ENCODE assay signal across 11 cellular contexts in genomic region chr1:6053206-6053546, GRCh38. TPM values are rescaled to one million over a fixed set of nuclear protein-coding genes. Genes with fewer than 3 reads are reported as not detected.
DNase-seq lines count a peak whose midpoint lies in the region; ATAC-seq and TF ChIP-seq lines count a peak whose summit lies in the region.
"Had no signal": no experiment of that assay in that cellular context is flagged by ENCODE, and none has a peak within 500 bp of the region (broad histone marks: within the 10 kb centered on the region; RNA-seq: fewer than 3 reads in every experiment).

No MANE protein-coding gene starts in this region.

- intact Hi-C loops in PC-9 (cut with micrococcal nuclease; ENCODE audit: unreplicated experiment): loop anchor here (1.0 to 10.0 kb wide), 3 partner anchors 129 to 352 kb away; partner anchors contain the start of gene CHD5
- intact Hi-C loops in dendritic cell treated with granulocyte-macrophage colony-stimulating factor and Interleukin-4, amounts not matched to agents 40 ng/mL and 50 ng/mL, for 4 days (cut with micrococcal nuclease): loop anchor here (5.0 to 10.0 kb wide), 2 partner anchors 132 to 194 kb away; partner anchors contain the start of gene CHD5

- H3K4me3 ChIP-seq in PC-9: no peak overlapping the region
- H3K4me3 ChIP-seq: HAP-1 had no signal

- H3F3A ChIP-seq in PC-9 (ENCODE audit: insufficient read depth, low read depth): peaks cover 3% of the 10 kb centered on the region; the same call in 1 of the 2 replicates

- H3K27me3 ChIP-seq in PC-9 (ENCODE audit: insufficient read depth, low read depth): no peaks in the 10 kb centered on the region

- no peak overlapping the region for H2AFZ ChIP-seq in PC-9

- H3K79me2 ChIP-seq in PC-9 (ENCODE audit: low read depth): no peaks in the 10 kb centered on the region

- no peak for ATAC-seq in activated naive CD4-positive, alpha-beta T cell treated with anti-CD3 and anti-CD28 coated beads, Interleukin-2, amount 50 U/mL, for 72 hours
- ATAC-seq in stimulated activated effector memory CD8-positive, alpha-beta T cell treated with anti-CD3 and anti-CD28 coated beads, Interleukin-12 subunit alpha, Interleukin-12 subunit beta, amount 100 ng/mL, for 72 hours: no peak

- POLR2A ChIA-PET in PC-9 (lab: Charles Lee; ENCODE audit: unreplicated experiment): no interaction called here

- H3K9me3 ChIP-seq in PC-9 (ENCODE audit: insufficient read depth, low read depth): no peaks in the 10 kb centered on the region
- H3K9me3 ChIP-seq: HAP-1 had no signal

- no peaks in the 10 kb centered on the region for H3K9me2 ChIP-seq in PC-9 (ENCODE audit: insufficient read depth)

- 0 out of 2 replicates have a peak, but pooled peaks cover 4% of the 10 kb centered on the region for H4K20me1 ChIP-seq in PC-9 (ENCODE audit: insufficient read depth)

- H3K27ac Mint-ChIP-seq in activated naive CD4-positive, alpha-beta T cell treated with anti-CD3 and anti-CD28 coated beads, Interleukin-2, amount 50 U/mL, for 72 hours: peak overlapping the region; percentile 26 to 81
- H3K27ac Mint-ChIP-seq in dendritic cell treated with granulocyte-macrophage colony-stimulating factor and Interleukin-4, amounts not matched to agents 40 ng/mL and 50 ng/mL, for 4 days: peak overlapping the region; percentile 30
- peak overlapping the region; percentile 43 for H3K27ac Mint-ChIP-seq in stimulated activated effector memory CD8-positive, alpha-beta T cell treated with anti-CD3 and anti-CD28 coated beads, Interleukin-12 subunit alpha, Interleukin-12 subunit beta, amount 100 ng/mL, for 72 hours
- H3K27ac Mint-ChIP-seq in activated naive CD8-positive, alpha-beta T cell treated with anti-CD3 and anti-CD28 coated beads for 36 hours: no peak overlapping the region

- CTCF ChIA-PET in PC-9 (lab: Charles Lee): no interaction called here

- H3K27ac ChIP-seq in PC-9: no peak overlapping the region

- 0 out of 2 replicates have a peak, but pooled peaks have one; percentile 11 for TF ChIP-seq CTCF in PC-9 (conservative IDR thresholded peaks at IDR 0.05)

- no peaks in the 10 kb centered on the region for H3K27me3 Mint-ChIP-seq in dendritic cell treated with granulocyte-macrophage colony-stimulating factor and Interleukin-4, amounts not matched to agents 40 ng/mL and 50 ng/mL, for 4 days
- H3K27me3 Mint-ChIP-seq in activated naive CD8-positive, alpha-beta T cell treated with anti-CD3 and anti-CD28 coated beads for 36 hours: no peaks in the 10 kb centered on the region
- H3K27me3 Mint-ChIP-seq: CD4-positive, alpha-beta memory T cell had no signal

- H3K36me3 ChIP-seq in PC-9 (ENCODE audit: low read depth): no peaks in the 10 kb centered on the region
- H3K36me3 ChIP-seq: HAP-1 had no signal

- no TSS peak for BruUV-seq in PC-9 (replicated peaks; lab: Mats Ljungman, UMichigan)

- peaks cover 3% of the 10 kb centered on the region for H3K4me1 ChIP-seq in PC-9 (replicated peaks; ENCODE audit: insufficient read depth)
- H3K4me1 ChIP-seq: HAP-1 had no signal

- no peak overlapping the region for H3K4me3 Mint-ChIP-seq in dendritic cell treated with granulocyte-macrophage colony-stimulating factor and Interleukin-4, amounts not matched to agents 40 ng/mL and 50 ng/mL, for 4 days
- no peak overlapping the region for H3K4me3 Mint-ChIP-seq in stimulated activated effector memory CD8-positive, alpha-beta T cell treated with anti-CD3 and anti-CD28 coated beads, Interleukin-12 subunit alpha, Interleukin-12 subunit beta, amount 100 ng/mL, for 72 hours
- H3K4me3 Mint-ChIP-seq in activated naive CD8-positive, alpha-beta T cell treated with anti-CD3 and anti-CD28 coated beads for 36 hours: no peak overlapping the region

- H3K36me3 Mint-ChIP-seq in activated naive CD4-positive, alpha-beta T cell treated with anti-CD3 and anti-CD28 coated beads, Interleukin-2, amount 50 U/mL, for 72 hours: peaks cover 12 to 31% of the 10 kb centered on the region in 2 donors
- H3K36me3 Mint-ChIP-seq in dendritic cell treated with granulocyte-macrophage colony-stimulating factor and Interleukin-4, amounts not matched to agents 40 ng/mL and 50 ng/mL, for 4 days (ENCODE audit: low read depth): peaks cover 86% of the 10 kb centered on the region
- peaks cover 95% of the 10 kb centered on the region for H3K36me3 Mint-ChIP-seq in stimulated activated effector memory CD8-positive, alpha-beta T cell treated with anti-CD3 and anti-CD28 coated beads, Interleukin-12 subunit alpha, Interleukin-12 subunit beta, amount 100 ng/mL, for 72 hours
- H3K36me3 Mint-ChIP-seq in activated naive CD8-positive, alpha-beta T cell treated with anti-CD3 and anti-CD28 coated beads for 36 hours: peaks cover 19% of the 10 kb centered on the region

- no peaks in the 10 kb centered on the region for H3K9me3 Mint-ChIP-seq in activated naive CD4-positive, alpha-beta T cell treated with anti-CD3 and anti-CD28 coated beads, Interleukin-2, amount 50 U/mL, for 72 hours
- no peaks in the 10 kb centered on the region for H3K9me3 Mint-ChIP-seq in dendritic cell treated with granulocyte-macrophage colony-stimulating factor and Interleukin-4, amounts not matched to agents 40 ng/mL and 50 ng/mL, for 4 days
- H3K9me3 Mint-ChIP-seq in stimulated activated effector memory CD8-positive, alpha-beta T cell treated with anti-CD3 and anti-CD28 coated beads, Interleukin-12 subunit alpha, Interleukin-12 subunit beta, amount 100 ng/mL, for 72 hours: no peaks in the 10 kb centered on the region
- H3K9me3 Mint-ChIP-seq in activated naive CD8-positive, alpha-beta T cell treated with anti-CD3 and anti-CD28 coated beads for 36 hours: no peaks in the 10 kb centered on the region
- H3K9me3 Mint-ChIP-seq: CD4-positive, alpha-beta memory T cell had no signal

- DNase-seq in activated naive CD4-positive, alpha-beta T cell treated with anti-CD3 and anti-CD28 coated beads, Interleukin-2, amount 50 U/mL, for 72 hours (ENCODE audit: low spot score in 2 of 2): no peak
- DNase-seq in activated naive CD4-positive, alpha-beta T cell treated with Interleukin-2 at 50 U/mL for 16 hours: no peak
- DNase-seq in PC-9: no peak
- DNase-seq in stimulated activated effector memory CD8-positive, alpha-beta T cell treated with anti-CD3 and anti-CD28 coated beads, Interleukin-12 subunit alpha, Interleukin-12 subunit beta, amount 100 ng/mL, for 72 hours (ENCODE audit: low spot score in 2 of 2): no peak
- no peak for DNase-seq in activated naive CD8-positive, alpha-beta T cell treated with anti-CD3 and anti-CD28 coated beads for 36 hours
- no peak for DNase-seq in islet precursor cell
- no peak for DNase-seq in NK-92 treated with Interleukin-12 subunit alpha and Interleukin-12 subunit beta, amount 100 ng/mL, for 24 hours (lab: John Stamatoyannopoulos, UW)
- DNase-seq: NCI-H1436 treated with DMSO at 0.1 percent for 48 hours had no signal

- no peak overlapping the region for H3K4me2 ChIP-seq in PC-9

- peaks cover 71% of the 10 kb centered on the region for H3K4me1 Mint-ChIP-seq in dendritic cell treated with granulocyte-macrophage colony-stimulating factor and Interleukin-4, amounts not matched to agents 40 ng/mL and 50 ng/mL, for 4 days (ENCODE audit: low read depth)
- H3K4me1 Mint-ChIP-seq in stimulated activated effector memory CD8-positive, alpha-beta T cell treated with anti-CD3 and anti-CD28 coated beads, Interleukin-12 subunit alpha, Interleukin-12 subunit beta, amount 100 ng/mL, for 72 hours: peaks cover 54% of the 10 kb centered on the region
- H3K4me1 Mint-ChIP-seq in activated naive CD8-positive, alpha-beta T cell treated with anti-CD3 and anti-CD28 coated beads for 36 hours: peaks cover 4% of the 10 kb centered on the region

RNA-seq across cellular contexts. Expression of gene KCNAB2, which starts 7.5 kb away (rescaled TPM):
- total RNA-seq in activated naive CD4-positive, alpha-beta T cell treated with anti-CD3 and anti-CD28 coated beads, Interleukin-2, amount 50 U/mL, for 72 hours: 100 to 1,000 TPM; 214 to 334 TPM
- 19.6 and 21.4 TPM in 2 replicates for total RNA-seq in PC-9 (2021)
- 100 to 1,000 TPM; 209 to 218 TPM for total RNA-seq in activated naive CD8-positive, alpha-beta T cell treated with anti-CD3 and anti-CD28 coated beads for 36 hours
